Comparison of ENCODE assay signal across 8 cellular contexts in the genomic region with DNA sequence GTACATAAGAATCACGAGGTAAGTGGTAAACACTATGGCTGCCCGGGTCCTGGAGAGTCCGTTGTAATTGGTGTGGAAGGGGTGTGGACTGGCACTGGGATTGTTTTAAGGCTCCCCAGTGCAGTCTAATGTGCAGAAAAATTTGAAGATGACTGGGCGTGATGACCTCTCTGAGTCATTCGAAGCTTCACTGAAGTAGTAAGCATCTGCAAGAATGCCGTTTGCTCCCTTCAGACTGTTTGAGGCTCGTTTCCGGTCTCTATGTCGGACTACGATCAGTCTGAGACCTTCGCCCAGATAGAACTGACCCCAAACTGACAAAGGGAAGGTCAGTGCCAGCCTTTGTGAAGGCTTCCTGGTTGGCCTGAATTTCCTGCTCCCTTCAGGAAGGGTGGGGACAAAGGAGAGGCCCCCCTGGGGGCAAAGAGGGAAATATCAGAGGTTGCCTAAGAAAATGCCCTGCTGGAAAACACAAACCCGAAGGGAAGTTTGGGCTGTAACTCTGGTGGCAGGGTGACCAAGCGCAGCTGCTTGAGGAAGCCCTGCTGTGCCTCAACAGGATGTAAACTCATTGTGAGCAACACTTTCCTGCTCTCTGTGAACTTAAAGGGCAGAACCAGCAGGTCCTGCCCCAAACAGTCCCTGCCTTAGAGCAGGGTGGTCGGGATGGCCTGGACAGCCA. TPM values are rescaled to one million over a fixed set of nuclear protein-coding genes. Genes with fewer than 3 reads are reported as not detected.
A peak's percentile ranks its signal among the peaks of the same experiment; 100 is the strongest.
DNase-seq lines count a peak whose midpoint lies in the region; ATAC-seq and TF ChIP-seq lines count a peak whose summit lies in the region.

No MANE protein-coding gene starts in this region.

- ATAC-seq in HG03108 (IDR thresholded peaks at IDR 0.05; ENCODE audit: unreplicated experiment) (peak; percentile 49), HG02970 (IDR thresholded peaks at IDR 0.05; ENCODE audit: low FRiP score, unreplicated experiment) (no peak)

- H3K36me3 Mint-ChIP-seq in activated CD4-positive, alpha-beta T cell treated with anti-CD3 and anti-CD28 coated beads, Interleukin-2, amount 10 ng/mL, durations not matched to agents 7 days and 5 days (ENCODE audit: low read depth) = no peaks in the 10 kb centered on the region

- DNase-seq in activated CD4-positive, alpha-beta T cell treated with anti-CD3 and anti-CD28 coated beads, Interleukin-2, amount 10 ng/mL, durations not matched to agents 7 days and 5 days = peak; percentile 33
- DNase-seq in foreskin fibroblast (peak; percentile 95 to 96), skeletal muscle cell (ENCODE audit: low read depth) (peak; percentile 87), NCI-H82 (lab: John Stamatoyannopoulos, UW) (no peak), NCI-H1436 treated with DMSO at 0.1 percent for 48 hours (lab: John Stamatoyannopoulos, UW) (no peak)

- TF ChIP-seq CTCF in GM12872 (IDR thresholded peaks at IDR 0.05; ENCODE audit: insufficient read depth, low read depth, low read length) = 0 out of 3 replicates have a peak, but pooled peaks have one; percentile 16
- TF ChIP-seq CTCF in foreskin fibroblast (IDR thresholded peaks at IDR 0.05; ENCODE audit: low read depth, low read length) = no peak

- H3K27ac Mint-ChIP-seq in activated CD4-positive, alpha-beta T cell treated with anti-CD3 and anti-CD28 coated beads, Interleukin-2, amount 10 ng/mL, durations not matched to agents 7 days and 5 days = peak overlapping the region; percentile 69

- H3K9me3 Mint-ChIP-seq in activated CD4-positive, alpha-beta T cell treated with anti-CD3 and anti-CD28 coated beads, Interleukin-2, amount 10 ng/mL, durations not matched to agents 7 days and 5 days = no peaks in the 10 kb centered on the region

- H3K4me1 Mint-ChIP-seq in activated CD4-positive, alpha-beta T cell treated with anti-CD3 and anti-CD28 coated beads, Interleukin-2, amount 10 ng/mL, durations not matched to agents 7 days and 5 days = peaks cover 32% of the 10 kb centered on the region

- POLR2A ChIA-PET in activated CD4-positive, alpha-beta T cell treated with anti-CD3 and anti-CD28 coated beads, Interleukin-2, amount 10 ng/mL, durations not matched to agents 7 days and 5 days (lab: Charles Lee) = interaction anchor here (0.6 kb wide), 1 partner anchor 173 kb away, joined by 3 read pairs; no protein-coding TSS in a partner anchor

- CTCF ChIA-PET in activated CD4-positive, alpha-beta T cell treated with anti-CD3 and anti-CD28 coated beads, Interleukin-2, amount 10 ng/mL, durations not matched to agents 7 days and 5 days (lab: Charles Lee) = interaction anchor here (0.6 to 1.6 kb wide), 9 partner anchors 9 to 172 kb away, joined by 3 to 5 read pairs (median 3); no protein-coding TSS in a partner anchor

- H3K27me3 Mint-ChIP-seq in activated CD4-positive, alpha-beta T cell treated with anti-CD3 and anti-CD28 coated beads, Interleukin-2, amount 10 ng/mL, durations not matched to agents 7 days and 5 days = no peaks in the 10 kb centered on the region

- H3K4me3 Mint-ChIP-seq in activated CD4-positive, alpha-beta T cell treated with anti-CD3 and anti-CD28 coated beads, Interleukin-2, amount 10 ng/mL, durations not matched to agents 7 days and 5 days = no peak overlapping the region

- peak overlapping the region; percentile 14 to 21 for H3K4me3 ChIP-seq in foreskin fibroblast (ENCODE audit: low read depth in 1 of 2, low read length in 2 of 2)
- peak overlapping the region; percentile 15 for H3K4me3 ChIP-seq in skeletal muscle cell (ENCODE audit: low read depth, low read length)

RNA-seq across cellular contexts. Expression of a gene that starts 34.6 kb away (rescaled TPM):
- 1 to 10 TPM; 6.6 to 8.1 TPM for total RNA-seq in activated CD4-positive, alpha-beta T cell treated with anti-CD3 and anti-CD28 coated beads, Interleukin-2, amount 10 ng/mL, durations not matched to agents 7 days and 5 days

RNA-seq across cellular contexts. Expression of a gene that starts 34.8 kb away (rescaled TPM):
- 10 to 100 TPM; 23.1 to 25.5 TPM for total RNA-seq in activated CD4-positive, alpha-beta T cell treated with anti-CD3 and anti-CD28 coated beads, Interleukin-2, amount 10 ng/mL, durations not matched to agents 7 days and 5 days

Comparison
In these comparisons a context has a peak if more than half of its experiments do, and no peak if none do; other contexts are left out.
1. DNase-seq: peak in activated CD4-positive, alpha-beta T cell treated with anti-CD3 and anti-CD28 coated beads, Interleukin-2, amount 10 ng/mL, durations not matched to agents 7 days and 5 days (single experiment), foreskin fibroblast (2 of 2) and skeletal muscle cell (single experiment); none in NCI-H82 (single experiment) and NCI-H1436 treated with DMSO at 0.1 percent for 48 hours (single experiment).